9 cellular contexts compared by ENCODE assay signal in genomic region chr1:157994704-157995540, GRCh38. TPM values are rescaled to one million over a fixed set of nuclear protein-coding genes. Genes with fewer than 3 reads are reported as not detected.
A peak's percentile ranks its signal among the peaks of the same experiment; 100 is the strongest.
DNase-seq lines count a peak whose midpoint lies in the region; ATAC-seq, FAIRE-seq and TF ChIP-seq lines count a peak whose summit lies in the region.
"Had no signal": no experiment of that assay in that cellular context is flagged by ENCODE, and none has a peak within 500 bp of the region (broad histone marks: within the 10 kb centered on the region; RNA-seq: fewer than 3 reads in every experiment).

No MANE protein-coding gene starts in this region.

- no peak for DNase-seq in HFF-Myc (ENCODE audit: extremely low read depth, low read depth)
- peak; percentile 65 for DNase-seq in astrocyte of the hippocampus (ENCODE audit: low read depth, low spot score)
- DNase-seq in kidney glomerular epithelial cell (lab: John Stamatoyannopoulos, UW) = peak; percentile 45
- no peak for DNase-seq in small intestine
- DNase-seq: Kasumi-1 had no signal

- TF ChIP-seq CTCF in HFF-Myc (IDR thresholded peaks at IDR 0.05; ENCODE audit: low read depth, low read length, missing control alignments) = no peak

- peak overlapping the region; percentile 71 to 84 for H3K9ac ChIP-seq in stomach smooth muscle (ENCODE audit: low read length in 2 of 2)

- H3K36me3 ChIP-seq in stomach smooth muscle (ENCODE audit: control insufficient read depth in 2 of 2, insufficient read depth in 2 of 2, low read length in 2 of 2) = peaks cover 0 to 3% of the 10 kb centered on the region in 2 donors
- H3K36me3 ChIP-seq in small intestine (ENCODE audit: control insufficient read depth in 2 of 2, insufficient read depth in 2 of 2, low read length in 2 of 2) = no peaks in the 10 kb centered on the region

- H3K27me3 ChIP-seq in stomach smooth muscle (ENCODE audit: control insufficient read depth in 1 of 2, insufficient read depth in 2 of 2, low read length in 2 of 2) (peaks cover 2% of the 10 kb centered on the region in 2 donors), small intestine (ENCODE audit: control insufficient read depth in 2 of 2, insufficient read depth in 2 of 2, low read length in 2 of 2) (peaks cover 0 to 7% of the 10 kb centered on the region in 2 donors)

- FAIRE-seq in small intestine (lab: Jason Lieb, UNC) = no peak

- 48 to 78% (median 73%) methylated on average over 13 of the region's 13 CpGs for WGBS in small intestine, 3 donors

- H3K27ac ChIP-seq in stomach smooth muscle (ENCODE audit: low read length) (peak overlapping the region; percentile 62), small intestine (ENCODE audit: low read depth in 1 of 2, low read length in 1 of 2) (peak overlapping the region in 1 of 2 donors; percentile 63)

- H3K9me3 ChIP-seq in stomach smooth muscle (ENCODE audit: control insufficient read depth in 2 of 2, low read length in 2 of 2) (no peaks in the 10 kb centered on the region), small intestine (ENCODE audit: control insufficient read depth, low read depth) (no peaks in the 10 kb centered on the region)

- ATAC-seq in HG03378 (IDR thresholded peaks at IDR 0.05; ENCODE audit: unreplicated experiment) (no peak), GM18520 (IDR thresholded peaks at IDR 0.05; ENCODE audit: unreplicated experiment) (no peak), HG03196 (IDR thresholded peaks at IDR 0.05; ENCODE audit: unreplicated experiment) (no peak)

- peak overlapping the region; percentile 79 for H3K4me3 ChIP-seq in HFF-Myc (replicated peaks; ENCODE audit: low read depth, low read length)
- peak overlapping the region; percentile 74 to 87 for H3K4me3 ChIP-seq in stomach smooth muscle (ENCODE audit: low read length in 2 of 2)
- H3K4me3 ChIP-seq in small intestine (ENCODE audit: low read depth in 1 of 2, low read length in 2 of 2) = no peak overlapping the region

- H3K4me1 ChIP-seq in stomach smooth muscle (ENCODE audit: control insufficient read depth, insufficient read depth, low read length) = peaks cover 43% of the 10 kb centered on the region
- peaks cover 0 to 2% of the 10 kb centered on the region in 2 donors for H3K4me1 ChIP-seq in small intestine (ENCODE audit: control insufficient read depth in 2 of 2, insufficient read depth in 1 of 2, low read depth in 1 of 2, low read length in 1 of 2)

RNA-seq across cellular contexts. Expression of gene KIRREL1, which starts 1.5 kb away (rescaled TPM):
- polyA plus RNA-seq in small intestine = 1 to 10 TPM in 1 of 3 donors, under 1 TPM in 2; 0.22 to 9.3 (median 0.54) TPM

Comparison
In these comparisons a context has a peak if more than half of its experiments do, and no peak if none do; other contexts are left out.
1. DNase-seq: peak in astrocyte of the hippocampus (single experiment) and kidney glomerular epithelial cell (single experiment); none in HFF-Myc (single experiment) and small intestine (single experiment).
2. H3K4me3 ChIP-seq: peak in HFF-Myc (single experiment) and stomach smooth muscle (2 of 2); none in small intestine (0 of 2).